Comparison of ENCODE assay signal across 8 cellular contexts in genomic region chr16:67847064-67847861, GRCh38. TPM values are rescaled to one million over a fixed set of nuclear protein-coding genes. Genes with fewer than 3 reads are reported as not detected.
DNase-seq lines count a peak whose midpoint lies in the region; ATAC-seq and TF ChIP-seq lines count a peak whose summit lies in the region.

CENPT (minus strand) TSS chr16:67847693; CDS start chr16:67833859, 13,834 bp downstream.

- H3K4me3 Mint-ChIP-seq in stimulated activated naive B cell treated with anti-CD40 and anti-IgM and Interleukin-4, amounts not matched to agents 10 μg/mL and 1 μg/mL and 100 μg/mL, for 72 hours = peak within 1 kb of the TSS; percentile 93 to 97

- H3K36me3 ChIP-seq in colonic mucosa = no peaks in the 10 kb centered on the region

- in situ Hi-C loops in SK-MEL-5 (cut with HindIII; ENCODE audit: low pct_unique_long_range_greater_than_20kb, low sequenced_read_pairs) = no loop called here

- H3K27ac ChIP-seq in colonic mucosa = peak within 1 kb of the TSS; percentile 89

- peak within 1 kb of the TSS; percentile 94 for H3K27ac Mint-ChIP-seq in stimulated activated naive B cell treated with anti-CD40 and anti-IgM and Interleukin-4, amounts not matched to agents 10 μg/mL and 1 μg/mL and 100 μg/mL, for 72 hours

- H3K27me3 Mint-ChIP-seq in stimulated activated naive B cell treated with anti-CD40 and anti-IgM and Interleukin-4, amounts not matched to agents 10 μg/mL and 1 μg/mL and 100 μg/mL, for 72 hours = no peaks in the 10 kb centered on the region

- H3K36me3 Mint-ChIP-seq in stimulated activated naive B cell treated with anti-CD40 and anti-IgM and Interleukin-4, amounts not matched to agents 10 μg/mL and 1 μg/mL and 100 μg/mL, for 72 hours = peaks cover 9 to 15% of the 10 kb centered on the region in 2 donors

- H3K9me3 ChIP-seq in colonic mucosa = no peaks in the 10 kb centered on the region

- no peaks in the 10 kb centered on the region for H3K27me3 ChIP-seq in colonic mucosa

- ATAC-seq in HG03175 (IDR thresholded peaks at IDR 0.05; ENCODE audit: unreplicated experiment) = peak; percentile 38
- peak; percentile 59 to 60 for ATAC-seq in stimulated activated naive B cell treated with anti-CD40 and anti-IgM and Interleukin-4, amounts not matched to agents 10 μg/mL and 1 μg/mL and 100 μg/mL, for 72 hours (replicated peaks)

- intact Hi-C loops in colonic mucosa (cut with DNase I) = no loop called here

- DNase-seq in COLO668 (lab: John Stamatoyannopoulos, UW; ENCODE audit: unreplicated experiment) = peak; percentile 85
- DNase-seq in GM19240 (ENCODE audit: insufficient read length, low spot score) = peak; percentile 52
- no peak for DNase-seq in SK-MEL-5 (ENCODE audit: low read depth, low spot score)
- peak; percentile 44 for DNase-seq in colonic mucosa
- peak; percentile 65 for DNase-seq in left kidney (ENCODE audit: low read depth, low spot score)
- peak; percentile 11 for DNase-seq in stimulated activated naive B cell treated with anti-CD40 and anti-IgM and Interleukin-4, amounts not matched to agents 10 μg/mL and 1 μg/mL and 100 μg/mL, for 72 hours
- no peak for DNase-seq in cerebellar cortex (ENCODE audit: low spot score)

- H3K4me1 Mint-ChIP-seq in stimulated activated naive B cell treated with anti-CD40 and anti-IgM and Interleukin-4, amounts not matched to agents 10 μg/mL and 1 μg/mL and 100 μg/mL, for 72 hours = peaks cover 33 to 57% of the 10 kb centered on the region in 2 donors

- peaks cover 33% of the 10 kb centered on the region for H3K4me1 ChIP-seq in colonic mucosa

- peak within 1 kb of the TSS; percentile 76 for H3K4me3 ChIP-seq in colonic mucosa

- H3K9ac ChIP-seq in colonic mucosa (ENCODE audit: low read depth in 2 of 2, low read length in 2 of 2) = peak within 1 kb of the TSS; percentile 75 to 97

- TF ChIP-seq CTCF in colonic mucosa (IDR thresholded peaks at IDR 0.05) = no peak

- H3K9me3 Mint-ChIP-seq in stimulated activated naive B cell treated with anti-CD40 and anti-IgM and Interleukin-4, amounts not matched to agents 10 μg/mL and 1 μg/mL and 100 μg/mL, for 72 hours = no peaks in the 10 kb centered on the region

RNA-seq across cellular contexts. Expression of gene CENPT, which starts in this region (rescaled TPM):
- 10.2 and 11.0 TPM in 2 replicates for total RNA-seq in SK-MEL-5 (2014; rRNA removed; shearing (Covaris generic))
- polyA plus RNA-seq in SK-MEL-5 (2015; cell fraction: cytosol; rRNA removed) = 6.9 and 10.9 TPM in 2 replicates
- polyA plus RNA-seq in SK-MEL-5 (2015; cell fraction: nucleus; rRNA removed) = 247 and 250 TPM in 2 replicates
- 10 to 100 TPM; 25.6 to 38.9 TPM for total RNA-seq in colonic mucosa

Comparison
In these comparisons a context has a peak if more than half of its experiments do, and no peak if none do; other contexts are left out.
1. DNase-seq: peak in COLO668 (single experiment), GM19240 (single experiment), colonic mucosa (single experiment), left kidney (single experiment) and stimulated activated naive B cell treated with anti-CD40 and anti-IgM and Interleukin-4, amounts not matched to agents 10 μg/mL and 1 μg/mL and 100 μg/mL, for 72 hours (single experiment); none in SK-MEL-5 (single experiment) and cerebellar cortex (single experiment).